Comparison of ENCODE assay signal across 20 cellular contexts in the genomic region with DNA sequence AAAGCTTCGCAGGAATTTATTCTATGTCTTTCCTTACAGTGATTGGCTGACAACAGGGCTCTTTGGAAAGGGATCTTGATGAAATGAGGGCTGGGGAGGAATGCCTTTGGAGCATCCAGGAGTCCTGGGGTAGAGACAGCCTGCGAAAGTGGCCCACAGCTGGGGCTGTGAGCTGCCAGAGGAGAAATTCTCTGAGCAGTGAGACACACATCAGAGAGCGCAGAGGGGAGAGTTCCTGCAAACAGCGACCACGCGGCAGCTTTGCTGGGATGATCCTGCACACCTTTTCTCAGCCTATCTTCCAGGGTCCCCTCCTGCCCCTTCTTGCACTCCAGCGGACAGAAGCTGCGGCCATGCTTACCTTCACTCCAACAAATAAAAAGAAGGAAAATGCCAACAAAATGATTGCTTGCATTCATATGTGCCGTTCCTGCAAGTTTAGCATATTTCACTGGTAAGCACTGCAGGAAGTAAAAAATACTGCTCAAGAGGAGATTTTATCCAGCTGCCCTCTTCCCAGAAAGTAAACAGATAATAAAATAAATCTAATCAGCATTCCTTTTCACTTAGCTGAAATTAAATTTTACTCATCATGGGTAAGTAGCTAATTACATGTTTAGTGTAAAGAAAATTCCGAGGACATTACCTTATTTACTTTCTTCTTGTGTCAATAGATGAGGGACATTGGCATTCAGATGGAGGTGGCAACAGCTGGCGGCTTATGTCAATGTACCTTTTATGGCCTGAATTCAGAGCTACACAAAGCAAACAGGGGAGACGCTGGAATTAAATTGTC.
A peak's percentile ranks its signal among the peaks of the same experiment; 100 is the strongest.
DNase-seq lines count a peak whose midpoint lies in the region; ATAC-seq and TF ChIP-seq lines count a peak whose summit lies in the region.
"Had no signal": no experiment of that assay in that cellular context is flagged by ENCODE, and none has a peak within 500 bp of the region (broad histone marks: within the 10 kb centered on the region; RNA-seq: fewer than 3 reads in every experiment).

No MANE protein-coding gene starts in this region.

- no peaks in the 10 kb centered on the region for H3K9me3 ChIP-seq in Panc1 (ENCODE audit: control insufficient read depth, insufficient read depth, low read depth, low read length)
- H3K9me3 ChIP-seq in prostate gland: no peaks in the 10 kb centered on the region
- H3K9me3 ChIP-seq: MG63 had no signal

- no peak overlapping the region; the same call in 1 of the 2 replicates for H3K27ac Mint-ChIP-seq in GM23338
- H3K27ac Mint-ChIP-seq in MCF 10A (ENCODE audit: low read depth, unreplicated experiment): no peak overlapping the region
- H3K27ac Mint-ChIP-seq in chondrocyte (ENCODE audit: unreplicated experiment): no peak overlapping the region
- H3K27ac Mint-ChIP-seq: activated T-helper 2 cell treated with anti-CD3 and anti-CD28 coated beads, Interferon-gamma antibody, Interleukin-2, Interleukin-4, amounts not matched to agents 10 μg/mL and 5 μg/mL and 100 μg/mL, durations not matched to agents 14 hours and 24 hours and 36 hours; natural killer cell treated with Interleukin-12 subunit alpha and Interleukin-12 subunit beta and Interleukin-15 and Interleukin-18, amount 100 ng/mL, for 72 hours; WTC11 had no signal

- no peak for TF ChIP-seq POLR2A in prostate gland (IDR thresholded peaks at IDR 0.05)

- no peak for TF ChIP-seq CTCF in GM23338 (conservative IDR thresholded peaks at IDR 0.05; ENCODE audit: low read depth in 2 of 2)
- TF ChIP-seq CTCF in Panc1 (IDR thresholded peaks at IDR 0.05): no peak
- TF ChIP-seq CTCF in prostate gland (IDR thresholded peaks at IDR 0.05): no peak
- TF ChIP-seq CTCF in MCF 10A (IDR thresholded peaks at IDR 0.05; ENCODE audit: unreplicated experiment): no peak
- no peak for TF ChIP-seq CTCF in chondrocyte (IDR thresholded peaks at IDR 0.05)

- DNase-seq in GM23338 (ENCODE audit: low spot score) (no peak), NCI-H146 treated with DMSO at 0.1 percent for 48 hours (lab: John Stamatoyannopoulos, UW; ENCODE audit: unreplicated experiment) (peak; percentile 100), Panc1 (ENCODE audit: low read depth, low spot score) (no peak), prostate gland (ENCODE audit: low spot score) (peak; percentile 42), MCF 10A (ENCODE audit: unreplicated experiment) (no peak), chondrocyte (ENCODE audit: low spot score) (no peak), NCI-H2227 (lab: John Stamatoyannopoulos, UW; ENCODE audit: unreplicated experiment) (no peak)
- DNase-seq: amygdala, cerebellar nuclear complex, foreskin fibroblast, GOT3, MG63, NCI-H446 treated with DMSO at 0.1 percent for 48 hours, substantia nigra, T-helper 1 cell had no signal

- H3K4me2 ChIP-seq in GM23338: no peak overlapping the region

- ATAC-seq in GM23338: no peak
- ATAC-seq in Panc1: peak; percentile 88
- ATAC-seq: natural killer cell treated with Interleukin-12 subunit alpha and Interleukin-12 subunit beta and Interleukin-15 and Interleukin-18, amount 100 ng/mL, for 72 hours; WTC11 had no signal

- in situ Hi-C loops in Panc1 (cut with HindIII; ENCODE audit: low pct_unique_long_range_greater_than_20kb, low sequenced_read_pairs): no loop called here

- no peak overlapping the region for H3K4me3 Mint-ChIP-seq in GM23338
- no peak overlapping the region for H3K4me3 Mint-ChIP-seq in MCF 10A (ENCODE audit: unreplicated experiment)
- no peak overlapping the region for H3K4me3 Mint-ChIP-seq in chondrocyte (ENCODE audit: unreplicated experiment)
- H3K4me3 Mint-ChIP-seq: natural killer cell treated with Interleukin-12 subunit alpha and Interleukin-12 subunit beta and Interleukin-15 and Interleukin-18, amount 100 ng/mL, for 72 hours; WTC11 had no signal

- no peaks in the 10 kb centered on the region for H3F3A ChIP-seq in GM23338 (replicated peaks; ENCODE audit: low read depth)

- no peaks in the 10 kb centered on the region for H3K79me2 ChIP-seq in GM23338 (replicated peaks; ENCODE audit: insufficient read depth)

- BruUV-seq in Panc1 (replicated peaks; lab: Mats Ljungman, UMichigan) (no TSS peak), MCF 10A (replicated peaks; lab: Mats Ljungman, UMichigan) (no TSS peak)

- peak overlapping the region; percentile 89 for H2AFZ ChIP-seq in GM23338

- 28% methylated on average over 12 of the region's 12 CpGs for WGBS in prostate gland

- H4K20me1 ChIP-seq in GM23338 (replicated peaks; ENCODE audit: insufficient read depth): no peaks in the 10 kb centered on the region
- H4K20me1 ChIP-seq: BLaER1 had no signal

- no peaks in the 10 kb centered on the region; the same call in 2 of the 3 replicates for H3K36me3 Mint-ChIP-seq in GM23338 (ENCODE audit: low read depth)
- H3K36me3 Mint-ChIP-seq in MCF 10A (ENCODE audit: insufficient read depth, unreplicated experiment): no peaks in the 10 kb centered on the region
- H3K36me3 Mint-ChIP-seq in chondrocyte (ENCODE audit: low read depth): no peaks in the 10 kb centered on the region
- H3K36me3 Mint-ChIP-seq: natural killer cell treated with Interleukin-12 subunit alpha and Interleukin-12 subunit beta and Interleukin-15 and Interleukin-18, amount 100 ng/mL, for 72 hours; WTC11 had no signal

- no peak overlapping the region for H3K4me3 ChIP-seq in GM23338
- peak overlapping the region in 1 of 2 experiments; percentile 30; a peak in 2 of 4 replicates for H3K4me3 ChIP-seq in Panc1 (ENCODE audit: low read depth in 2 of 2, low read length in 2 of 2)
- H3K4me3 ChIP-seq in prostate gland: no peak overlapping the region
- H3K4me3 ChIP-seq: BLaER1, lung, MG63 had no signal

- H3K9me3 Mint-ChIP-seq in GM23338 (peaks cover 8% of the 10 kb centered on the region; the same call in 2 of the 3 replicates), MCF 10A (ENCODE audit: unreplicated experiment) (peaks cover 16% of the 10 kb centered on the region), chondrocyte (ENCODE audit: low read depth) (peaks cover 3% of the 10 kb centered on the region)
- H3K9me3 Mint-ChIP-seq: activated T-helper 2 cell treated with anti-CD3 and anti-CD28 coated beads, Interferon-gamma antibody, Interleukin-2, Interleukin-4, amounts not matched to agents 10 μg/mL and 5 μg/mL and 100 μg/mL, durations not matched to agents 14 hours and 24 hours and 36 hours had no signal

- H3K36me3 ChIP-seq in GM23338 (ENCODE audit: insufficient read depth): no peaks in the 10 kb centered on the region
- H3K36me3 ChIP-seq in Panc1 (ENCODE audit: control insufficient read depth, insufficient read depth, low read length): no peaks in the 10 kb centered on the region
- H3K36me3 ChIP-seq in prostate gland: no peaks in the 10 kb centered on the region
- H3K36me3 ChIP-seq: MG63 had no signal

- H3K27me3 ChIP-seq in GM23338 (ENCODE audit: insufficient read depth) (no peaks in the 10 kb centered on the region), Panc1 (ENCODE audit: control insufficient read depth, insufficient read depth, low read length) (no peaks in the 10 kb centered on the region), prostate gland (replicated peaks; ENCODE audit: insufficient read depth) (no peaks in the 10 kb centered on the region)
- H3K27me3 ChIP-seq: BLaER1, MG63 had no signal

- CTCF ChIA-PET in Panc1 (lab: Charles Lee) (interaction anchor here (0.6 kb wide), 1 partner anchor 609 kb away, joined by 3 read pairs; no protein-coding TSS in a partner anchor), MCF 10A (lab: Yijun Ruan, JAX) (no interaction called here)

- POLR2A ChIA-PET in Panc1 (lab: Charles Lee) (no interaction called here), MCF 10A (lab: Yijun Ruan, JAX) (interaction anchor here (0.7 kb wide), 1 partner anchor 10 kb away, joined by 3 read pairs; no protein-coding TSS in a partner anchor)

- H3K27ac ChIP-seq in GM23338 (ENCODE audit: low read depth): no peak overlapping the region
- peak overlapping the region; percentile 82 for H3K27ac ChIP-seq in Panc1 (ENCODE audit: low read length)
- H3K27ac ChIP-seq in prostate gland: no peak overlapping the region
- H3K27ac ChIP-seq: BLaER1 had no signal

- H3K9me2 ChIP-seq in GM23338 (ENCODE audit: insufficient read depth): peaks cover 7% of the 10 kb centered on the region; the same call in 1 of the 2 replicates

- H3K27me3 Mint-ChIP-seq in GM23338 (ENCODE audit: insufficient read depth, low read depth, poor library complexity) (peaks cover 2% of the 10 kb centered on the region), MCF 10A (ENCODE audit: insufficient read depth, unreplicated experiment) (no peaks in the 10 kb centered on the region), chondrocyte (ENCODE audit: low read depth) (no peaks in the 10 kb centered on the region)

- 0 out of 2 replicates have a peak, but pooled peaks cover 10% of the 10 kb centered on the region for H3K4me1 ChIP-seq in GM23338 (ENCODE audit: insufficient read depth)
- peaks cover 16% of the 10 kb centered on the region for H3K4me1 ChIP-seq in Panc1 (ENCODE audit: control insufficient read depth, insufficient read depth, low read length)
- H3K4me1 ChIP-seq in prostate gland (replicated peaks): peaks cover 5% of the 10 kb centered on the region

- H3K4me1 Mint-ChIP-seq in GM23338: peaks cover 8% of the 10 kb centered on the region; the same call in 2 of the 3 replicates
- no peaks in the 10 kb centered on the region for H3K4me1 Mint-ChIP-seq in MCF 10A (ENCODE audit: insufficient read depth, unreplicated experiment)
- H3K4me1 Mint-ChIP-seq in chondrocyte (ENCODE audit: low read depth): peaks cover 5% of the 10 kb centered on the region

- intact Hi-C loops in Panc1 (cut with micrococcal nuclease; ENCODE audit: unreplicated experiment) (no loop called here), prostate gland (cut with DNase I) (no loop called here), MCF 10A (cut with micrococcal nuclease) (no loop called here)

TF ChIP-seq in GM23338, 12 proteins besides CTCF, POLR2A, EP300 and RAD21 (continues in another document):
- no peak for TF ChIP-seq ETS1 (IDR thresholded peaks at IDR 0.05)

Comparison
In these comparisons a context has a peak if more than half of its experiments do, and no peak if none do; other contexts are left out.
1. DNase-seq: peak in NCI-H146 treated with DMSO at 0.1 percent for 48 hours (single experiment) and prostate gland (single experiment); none in GM23338 (single experiment), Panc1 (single experiment), MCF 10A (single experiment), chondrocyte (single experiment) and NCI-H2227 (single experiment).